In the genomic region with DNA sequence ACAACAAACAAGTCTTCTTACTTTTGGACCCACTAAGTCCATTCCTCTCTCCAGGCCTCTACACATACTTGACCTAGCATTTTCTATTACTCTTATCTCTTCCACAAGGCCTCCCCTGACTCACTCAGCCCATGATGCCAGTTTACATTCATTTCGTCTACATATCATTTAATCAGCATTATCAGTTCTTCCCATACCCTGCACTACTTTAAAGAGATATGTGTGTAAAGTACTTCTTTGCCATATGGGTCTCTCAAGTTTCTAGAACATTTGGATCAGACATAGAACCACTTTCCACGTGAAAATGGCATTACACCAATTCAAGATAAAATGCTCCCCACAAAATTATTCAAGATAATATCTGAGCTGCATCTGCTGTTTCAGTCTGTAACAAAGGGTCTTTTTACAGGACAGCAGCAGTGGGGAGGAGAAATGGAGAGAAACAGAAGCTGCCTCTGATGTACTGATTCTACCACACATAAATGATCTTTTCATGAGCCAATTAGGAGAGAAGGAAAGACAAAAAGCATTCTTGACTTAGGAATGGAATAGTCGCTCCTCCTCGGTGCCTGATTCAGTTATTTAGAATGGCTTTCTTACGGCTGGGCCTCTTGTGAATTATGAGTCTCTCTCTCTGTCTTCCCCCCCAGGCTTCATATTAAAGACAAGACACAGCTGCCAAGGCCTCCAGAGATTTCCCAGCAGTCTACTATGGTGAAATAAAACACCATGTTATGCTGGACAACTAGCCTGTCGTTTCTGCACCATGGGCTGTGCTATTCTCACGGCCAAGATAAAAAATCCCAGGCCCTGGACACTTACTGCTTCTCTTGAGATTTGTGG, we compare ENCODE assay signal across 1 cellular context.
TF ChIP-seq lines count a peak whose summit lies in the region.

No MANE protein-coding gene starts in this region.

TF ChIP-seq in IMR-90, 13 proteins besides CTCF, POLR2A, EP300 and RAD21 (continued from another document):
- TF ChIP-seq, protein P1, sequence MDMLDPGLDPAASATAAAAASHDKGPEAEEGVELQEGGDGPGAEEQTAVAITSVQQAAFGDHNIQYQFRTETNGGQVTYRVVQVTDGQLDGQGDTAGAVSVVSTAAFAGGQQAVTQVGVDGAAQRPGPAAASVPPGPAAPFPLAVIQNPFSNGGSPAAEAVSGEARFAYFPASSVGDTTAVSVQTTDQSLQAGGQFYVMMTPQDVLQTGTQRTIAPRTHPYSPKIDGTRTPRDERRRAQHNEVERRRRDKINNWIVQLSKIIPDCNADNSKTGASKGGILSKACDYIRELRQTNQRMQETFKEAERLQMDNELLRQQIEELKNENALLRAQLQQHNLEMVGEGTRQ (IDR thresholded peaks at IDR 0.05; ENCODE audit: low read depth, low read length), result no peak
- TF ChIP-seq MAFK (IDR thresholded peaks at IDR 0.05; ENCODE audit: low read depth, low read length) (no peak), NFE2L2 (IDR thresholded peaks at IDR 0.05; ENCODE audit: low read depth, low read length) (no peak)
